In the genomic region with DNA sequence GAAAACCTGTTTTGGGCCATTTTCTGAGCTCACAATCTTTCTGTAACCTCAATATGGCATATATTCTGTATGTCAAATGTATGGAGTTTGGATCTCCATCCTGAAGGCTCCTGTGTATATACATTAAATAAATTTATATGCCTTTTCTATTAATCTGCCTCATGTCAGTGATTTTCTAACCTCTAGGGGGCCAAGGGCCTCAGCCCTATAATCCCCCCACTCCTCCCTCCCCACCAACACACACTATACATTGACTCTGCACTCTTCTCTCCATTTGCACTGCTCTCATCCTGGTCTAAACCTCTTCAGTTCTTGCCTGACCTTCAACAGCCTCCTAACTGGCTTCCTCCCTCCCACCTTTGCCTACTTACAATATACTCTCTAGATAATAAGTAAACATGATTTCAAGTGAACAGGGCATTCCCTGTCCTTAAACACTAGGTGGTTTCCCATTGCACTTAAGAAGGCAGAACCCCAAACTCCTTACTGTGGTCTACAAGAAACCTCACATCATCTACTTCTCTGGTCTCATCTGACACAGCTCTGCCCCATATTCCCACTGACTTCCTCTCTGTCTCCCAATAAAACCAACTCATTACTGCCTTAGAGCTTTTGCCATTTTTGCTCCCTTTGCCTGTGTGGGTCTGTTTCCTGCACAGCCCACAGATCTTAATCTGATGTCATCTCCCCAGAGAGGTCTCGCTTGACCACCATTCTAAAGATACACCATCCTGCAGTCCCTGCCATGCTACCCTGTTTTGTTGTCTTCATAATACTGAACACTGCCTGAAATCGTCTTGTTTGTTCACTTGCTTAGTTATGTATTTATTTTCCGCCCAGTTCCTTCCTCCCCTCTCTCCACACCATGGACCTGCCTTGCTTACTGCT, we compare ENCODE assay signal across 15 cellular contexts.
DNase-seq lines count a peak whose midpoint lies in the region; ATAC-seq and TF ChIP-seq lines count a peak whose summit lies in the region.
"Had no signal": no experiment of that assay in that cellular context is flagged by ENCODE, and none has a peak within 500 bp of the region (broad histone marks: within the 10 kb centered on the region; RNA-seq: fewer than 3 reads in every experiment).

No MANE protein-coding gene starts in this region.

- peak; percentile 7 for DNase-seq in GM10266 (ENCODE audit: extremely low spot score)
- peak; percentile 5 for DNase-seq in LHCN-M2 (ENCODE audit: low read depth)
- no peak for DNase-seq in activated CD8-positive, alpha-beta memory T cell treated with anti-CD3 and anti-CD28 coated beads, Interleukin-2, amount 50 U/mL, for 4 hours
- DNase-seq in epidermal melanocyte (ENCODE audit: insufficient read length, low spot score) = no peak
- no peak for DNase-seq in NCI-H2227 treated with DMSO at 0.1 percent for 48 hours (lab: John Stamatoyannopoulos, UW)
- DNase-seq: GF-D8; GOT3; midbrain; NCI-H2029 treated with DMSO at 0.1 percent for 48 hours; RPMI8226; stimulated activated CD4-positive, alpha-beta T cell treated with anti-CD3 and anti-CD28 coated beads, Interleukin-2, amount 100 ng/mL, for 48 hours had no signal

- peak; percentile 73 for ATAC-seq in GM19438 (IDR thresholded peaks at IDR 0.05; ENCODE audit: low read depth, unreplicated experiment)
- ATAC-seq in HG02885 (IDR thresholded peaks at IDR 0.05; ENCODE audit: poor library complexity, unreplicated experiment) = peak; percentile 71
- no peak for ATAC-seq in GM21526 (IDR thresholded peaks at IDR 0.05; ENCODE audit: low FRiP score, unreplicated experiment)
- ATAC-seq: HepG2 had no signal

- no peak for TF ChIP-seq CTCF in GM10266 (IDR thresholded peaks at IDR 0.05; ENCODE audit: control insufficient read depth, insufficient read depth, low read depth, missing control alignments)

Comparison
In these comparisons a context has a peak if more than half of its experiments do, and no peak if none do; other contexts are left out.
1. DNase-seq: peak in GM10266 (single experiment) and LHCN-M2 (single experiment); none in activated CD8-positive, alpha-beta memory T cell treated with anti-CD3 and anti-CD28 coated beads, Interleukin-2, amount 50 U/mL, for 4 hours (single experiment), epidermal melanocyte (single experiment) and NCI-H2227 treated with DMSO at 0.1 percent for 48 hours (single experiment).